In the genomic region with DNA sequence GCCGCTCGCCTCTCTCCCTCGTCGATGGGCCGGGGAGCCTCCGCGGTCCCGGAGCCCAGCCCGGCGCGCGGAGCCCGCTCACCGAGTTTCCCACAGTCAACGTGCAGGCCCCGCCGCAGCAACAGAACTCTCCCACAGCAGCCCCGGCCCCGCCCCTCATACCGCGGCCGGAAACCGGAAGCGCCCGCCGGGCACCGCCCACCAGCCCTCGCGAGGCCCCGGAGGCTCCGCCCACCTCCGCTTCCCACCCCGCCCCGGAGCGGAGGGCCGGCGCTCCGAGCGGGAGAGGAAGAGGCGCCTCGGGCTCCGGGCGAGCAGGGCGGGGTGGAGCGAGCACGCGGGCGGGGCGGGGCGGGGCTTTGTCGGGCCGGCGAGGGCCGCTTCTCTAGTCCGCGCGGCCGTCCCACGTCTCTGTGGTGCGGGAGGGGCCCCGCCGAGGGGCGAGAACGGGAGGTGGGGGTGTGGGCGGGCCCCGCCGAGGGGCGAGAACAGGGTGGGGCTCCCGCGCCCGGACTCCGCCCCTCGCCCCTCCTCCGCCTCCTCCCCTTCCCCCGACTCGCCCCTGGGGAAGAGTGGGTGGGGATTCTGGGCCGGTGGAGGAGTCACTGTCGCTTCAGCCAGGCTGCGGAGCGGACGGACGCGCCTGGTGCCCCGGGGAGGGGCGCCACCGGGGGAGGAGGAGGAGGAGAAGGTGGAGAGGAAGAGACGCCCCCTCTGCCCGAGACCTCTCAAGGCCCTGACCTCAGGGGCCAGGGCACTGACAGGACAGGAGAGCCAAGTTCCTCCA, we compare ENCODE assay signal across 8 cellular contexts. TPM values are rescaled to one million over a fixed set of nuclear protein-coding genes. Genes with fewer than 3 reads are reported as not detected.
A peak's percentile ranks its signal among the peaks of the same experiment; 100 is the strongest.
DNase-seq lines count a peak whose midpoint lies in the region; TF ChIP-seq lines count a peak whose summit lies in the region.

A gene (plus strand): TSS at position 605 of the 787 bp plus-strand sequence. CDS start 411 bp downstream, outside the sequence.
A gene (minus strand): TSS at position 136 of the 787 bp plus-strand sequence. CDS start 1,143 bp downstream, outside the sequence.

- H3K18ac ChIP-seq in neuronal stem cell (ENCODE audit: low read length), result peak within 1 kb of the TSS; percentile 71

- H4K20me1 ChIP-seq in Loucy (ENCODE audit: insufficient read depth, low read length, poor library complexity, severe bottlenecking), result peaks cover 22% of the 10 kb centered on the region

- peaks cover 5% of the 10 kb centered on the region for H3K79me1 ChIP-seq in neuronal stem cell (ENCODE audit: low read depth, low read length)

- H4K91ac ChIP-seq in neuronal stem cell (ENCODE audit: low read depth, low read length, poor library complexity), result no peak within 1 kb of the TSS

- peak within 1 kb of the TSS; percentile 26 for H3K27ac ChIP-seq in SJCRH30
- peak within 1 kb of the TSS; percentile 31 for H3K27ac ChIP-seq in neuronal stem cell (replicated peaks; ENCODE audit: low read length)

- DNase-seq in EL (peak; percentile 88), H4 (ENCODE audit: low spot score) (peak; percentile 64), SJCRH30 (peak; percentile 87 to 88), foreskin melanocyte (peak; percentile 74), neuronal stem cell (ENCODE audit: low spot score) (peak; percentile 84), stromal cell of bone marrow (ENCODE audit: low read depth) (peak; percentile 67)
- peak; percentile 78 for DNase-seq in activated gamma-delta T cell treated with anti-CD3 and anti-CD28 coated beads, Interleukin-2, amount 50 U/mL, for 16 hours (ENCODE audit: low read depth)

- H3K9me3 ChIP-seq in Loucy (ENCODE audit: insufficient read depth, low read depth, low read length), result no peaks in the 10 kb centered on the region
- H3K9me3 ChIP-seq in SJCRH30 (replicated peaks), result no peaks in the 10 kb centered on the region
- no peaks in the 10 kb centered on the region for H3K9me3 ChIP-seq in neuronal stem cell (replicated peaks in 1 of 2; ENCODE audit: control insufficient read depth in 2 of 2, insufficient read depth in 1 of 2, low read depth in 1 of 2, low read length in 2 of 2)

- peak within 1 kb of the TSS; percentile 38 for H3K14ac ChIP-seq in neuronal stem cell (ENCODE audit: low read length)

- no peaks in the 10 kb centered on the region for H3F3A ChIP-seq in Loucy (ENCODE audit: low read depth)

- no CpG with 5 or more reads among the region's 88 CpGs for WGBS in neuronal stem cell (ENCODE audit: extremely low coverage in 2 of 2, insufficient read length in 2 of 2, insufficient replicate concordance in 1 of 2), 2 donors

- no peak for TF ChIP-seq CTCF in Loucy (conservative IDR thresholded peaks at IDR 0.05; ENCODE audit: low read length)

- no peak within 1 kb of the TSS for H2BK5ac ChIP-seq in neuronal stem cell (ENCODE audit: low read length)

- H3K23ac ChIP-seq in neuronal stem cell (ENCODE audit: low read depth, low read length, poor library complexity), result no peak within 1 kb of the TSS

- no peak within 1 kb of the TSS for H3K4ac ChIP-seq in neuronal stem cell (ENCODE audit: low read length)

- H3K36me3 ChIP-seq in Loucy (ENCODE audit: insufficient read depth, low read length) (peaks cover 12% of the 10 kb centered on the region; the same call in 1 of the 2 replicates), SJCRH30 (peaks cover 2% of the 10 kb centered on the region; the same call in 1 of the 2 replicates), neuronal stem cell (replicated peaks in 1 of 2; ENCODE audit: control insufficient read depth in 2 of 2, insufficient read depth in 2 of 2, low read length in 2 of 2) (peaks cover 7 to 29% of the 10 kb centered on the region in 2 donors)

- peak within 1 kb of the TSS; percentile 83 for H3K4me2 ChIP-seq in Loucy (ENCODE audit: low read depth, low read length, poor library complexity, severe bottlenecking)
- H3K4me2 ChIP-seq in neuronal stem cell (ENCODE audit: insufficient read depth, low read length, poor library complexity, severe bottlenecking), result peak within 1 kb of the TSS; percentile 54

- H3K4me1 ChIP-seq in Loucy (ENCODE audit: insufficient read depth, low read length, poor library complexity, severe bottlenecking) (peaks cover 37% of the 10 kb centered on the region), SJCRH30 (peaks cover 11% of the 10 kb centered on the region), neuronal stem cell (ENCODE audit: control insufficient read depth in 2 of 2, insufficient read depth in 1 of 2, low read depth in 1 of 2, low read length in 2 of 2) (peaks cover 19 to 21% of the 10 kb centered on the region in 2 donors)

- no peak within 1 kb of the TSS for H4K8ac ChIP-seq in neuronal stem cell (ENCODE audit: low read depth, low read length)

- H3K27me3 ChIP-seq in Loucy (ENCODE audit: insufficient read depth, low read length, poor library complexity, severe bottlenecking) (no peaks in the 10 kb centered on the region), SJCRH30 (no peaks in the 10 kb centered on the region), neuronal stem cell (ENCODE audit: control insufficient read depth in 3 of 3, insufficient read depth in 3 of 3, low read depth in 1 of 3, low read length in 3 of 3) (peaks cover 0 to 4% (median 0%) of the 10 kb centered on the region in 3 experiments)

- H3K9ac ChIP-seq in Loucy (ENCODE audit: low read depth, low read length, poor library complexity, severe bottlenecking), result peak within 1 kb of the TSS; percentile 88
- H3K9ac ChIP-seq in neuronal stem cell (ENCODE audit: low read depth, low read length, poor library complexity), result peak within 1 kb of the TSS; percentile 91

- H2BK120ac ChIP-seq in neuronal stem cell (ENCODE audit: low read depth, low read length), result no peak within 1 kb of the TSS

- H3K4me3 ChIP-seq in Loucy (ENCODE audit: low read length, poor library complexity, severe bottlenecking) (peak within 1 kb of the TSS; percentile 77), SJCRH30 (peak within 1 kb of the TSS; percentile 67), neuronal stem cell (ENCODE audit: low read length in 2 of 2) (peak within 1 kb of the TSS; percentile 66 to 88)

- H2AFZ ChIP-seq in Loucy (ENCODE audit: low read length) (0 out of 2 replicates have a peak within 1 kb of the TSS, but pooled peaks have one; percentile 27), neuronal stem cell (ENCODE audit: low read length) (peak within 1 kb of the TSS; percentile 76)

- no peak within 1 kb of the TSS for H2BK15ac ChIP-seq in neuronal stem cell (ENCODE audit: low read length)

- peaks cover 51% of the 10 kb centered on the region for H3K79me2 ChIP-seq in Loucy (ENCODE audit: insufficient read depth, low read length)

- peak within 1 kb of the TSS; percentile 63 for H2AK5ac ChIP-seq in neuronal stem cell (ENCODE audit: low read depth, low read length)

- no peaks in the 10 kb centered on the region for H3K9me2 ChIP-seq in Loucy (replicated peaks; ENCODE audit: low read depth, low read length)

- H2BK12ac ChIP-seq in neuronal stem cell (ENCODE audit: low read length), result no peak within 1 kb of the TSS

RNA-seq across cellular contexts. Expression of the first gene that starts in this region (rescaled TPM):
- 8.6 and 9.1 TPM in 2 replicates for total RNA-seq in H4 (2014; rRNA removed; shearing (Covaris generic))
- 4.8 and 4.9 TPM in 2 replicates for total RNA-seq in SJCRH30 (2014; rRNA removed; shearing (Covaris generic))
- 4.4 TPM for polyA plus RNA-seq in neuronal stem cell (2013, experiment 1 of 2)
- polyA plus RNA-seq in neuronal stem cell (2013, experiment 2 of 2), result 4.2 TPM

RNA-seq across cellular contexts. Expression of the second gene that starts in this region (rescaled TPM):
- total RNA-seq in H4 (2014; rRNA removed; shearing (Covaris generic)), result 233 and 264 TPM in 2 replicates
- total RNA-seq in SJCRH30 (2014; rRNA removed; shearing (Covaris generic)), result 77.9 and 78.0 TPM in 2 replicates
- polyA plus RNA-seq in neuronal stem cell (2013, experiment 1 of 2), result 53.3 TPM
- polyA plus RNA-seq in neuronal stem cell (2013, experiment 2 of 2), result 53.2 TPM

Comparison
In these comparisons a context has a peak if more than half of its experiments do, and no peak if none do; other contexts are left out.
1. Peak in every context shown above with its lines: DNase-seq, H3K4me3 ChIP-seq and H3K27ac ChIP-seq.